In genomic region chr3:29280675-29281264, GRCh38 we compare ENCODE assay signal across 8 cellular contexts. TPM values are rescaled to one million over a fixed set of nuclear protein-coding genes. Genes with fewer than 3 reads are reported as not detected.
DNase-seq lines count a peak whose midpoint lies in the region; ATAC-seq, FAIRE-seq and TF ChIP-seq lines count a peak whose summit lies in the region.

RBMS3 (plus strand) TSS chr3:29281071.

- no peak within 1 kb of the TSS for H3K9ac ChIP-seq in HCT116 (ENCODE audit: low read length)
- H3K9ac ChIP-seq in astrocyte (ENCODE audit: low read length): peak within 1 kb of the TSS; percentile 95

- peaks cover 5 to 9% of the 10 kb centered on the region in 2 experiments; a peak in 2 of 4 replicates for H3K4me1 ChIP-seq in HCT116 (ENCODE audit: control insufficient read depth in 1 of 2, insufficient read depth in 2 of 2, low read length in 2 of 2)
- peaks cover 17% of the 10 kb centered on the region for H3K4me1 ChIP-seq in astrocyte (ENCODE audit: insufficient read depth, low read length)
- peaks cover 4% of the 10 kb centered on the region for H3K4me1 ChIP-seq in ovary (ENCODE audit: insufficient read depth)

- peak; percentile 51 for TF ChIP-seq RAD21 in HCT116 (IDR thresholded peaks at IDR 0.05; ENCODE audit: low read depth)

- peak; percentile 13 to 19 (median 18); a peak in 1 of 6 replicates for TF ChIP-seq CTCF in HCT116 (IDR thresholded peaks at IDR 0.05 in 2 of 3, conservative IDR thresholded peaks at IDR 0.05 in 1 of 3; ENCODE audit: borderline replicate concordance in 1 of 3, insufficient read depth in 1 of 3, low read depth in 2 of 3, low read length in 2 of 3)
- TF ChIP-seq CTCF in astrocyte (IDR thresholded peaks at IDR 0.05; ENCODE audit: insufficient read depth, low read depth, low read length): peak; percentile 49
- peak; percentile 56 to 63 (median 58) for TF ChIP-seq CTCF in ovary (IDR thresholded peaks at IDR 0.05)

- H3K79me2 ChIP-seq in HCT116 (ENCODE audit: insufficient read depth, low read length) (no peaks in the 10 kb centered on the region), astrocyte (ENCODE audit: insufficient read depth, low read length) (peaks cover 56% of the 10 kb centered on the region)

- peaks cover 18% of the 10 kb centered on the region for H3K27me3 ChIP-seq in HCT116 (ENCODE audit: insufficient read depth, low read length)
- no peaks in the 10 kb centered on the region for H3K27me3 ChIP-seq in astrocyte (ENCODE audit: insufficient read depth, low read length)
- H3K27me3 ChIP-seq in ovary: no peaks in the 10 kb centered on the region

- peak within 1 kb of the TSS; percentile 48 for H3K27ac Mint-ChIP-seq in activated T-cell treated with anti-CD3 and anti-CD28 coated beads, Interleukin-2, amount 50 U/mL, for 24 hours
- peak within 1 kb of the TSS; percentile 90 for H3K27ac Mint-ChIP-seq in astrocyte (ENCODE audit: unreplicated experiment)

- peak within 1 kb of the TSS; percentile 86 for H2AFZ ChIP-seq in HCT116 (ENCODE audit: low read depth, low read length, poor library complexity, severe bottlenecking)
- H2AFZ ChIP-seq in astrocyte (ENCODE audit: low read depth, low read length): peak within 1 kb of the TSS; percentile 65

- 0% methylated on average over 13 of the region's 13 CpGs for WGBS in ovary, 3 donors

- H3K4me2 ChIP-seq in HCT116 (ENCODE audit: low read length) (peak within 1 kb of the TSS; percentile 76), astrocyte (ENCODE audit: low read length) (peak within 1 kb of the TSS; percentile 97)

- intact Hi-C loops in HCT116 (cut with micrococcal nuclease): no loop called here
- intact Hi-C loops in left ventricle myocardium superior (cut with micrococcal nuclease): loop anchor here (10.0 kb wide), 2 partner anchors 404 to 484 kb away; no protein-coding TSS in a partner anchor
- intact Hi-C loops in ovary (cut with DNase I): loop anchor here in 2 of 4 donors (5.0 to 10.0 kb wide), 3 partner anchors 52 to 484 kb away; no protein-coding TSS in a partner anchor

- peak within 1 kb of the TSS; percentile 78 for H3K4me3 Mint-ChIP-seq in activated T-cell treated with anti-CD3 and anti-CD28 coated beads, Interleukin-2, amount 50 U/mL, for 24 hours
- H3K4me3 Mint-ChIP-seq in astrocyte (ENCODE audit: unreplicated experiment): peak within 1 kb of the TSS; percentile 92

- RAD21 ChIA-PET in HCT116 (lab: Charles Lee; ENCODE audit: low non-redundant PET in 1 of 2, low total read pairs in 2 of 2, uncharacterized antibody in 2 of 2, unreplicated experiment in 2 of 2): no interaction called here

- H3K36me3 ChIP-seq in HCT116 (ENCODE audit: control insufficient read depth in 1 of 2, insufficient read depth in 2 of 2, low read length in 2 of 2) (no peaks in the 10 kb centered on the region), astrocyte (ENCODE audit: insufficient read depth, low read length) (no peaks in the 10 kb centered on the region), ovary (no peaks in the 10 kb centered on the region)

- ATAC-seq in HCT116 (peak; percentile 95), left ventricle myocardium superior (peak; percentile 92), HG02970 (IDR thresholded peaks at IDR 0.05; ENCODE audit: low FRiP score, unreplicated experiment) (no peak)

- TF ChIP-seq POLR2A in HCT116 (IDR thresholded peaks at IDR 0.05; ENCODE audit: borderline replicate concordance, extremely low read depth, insufficient read depth, insufficient read length) (no peak), ovary (IDR thresholded peaks at IDR 0.05) (peak; percentile 52)

- peaks cover 17% of the 10 kb centered on the region for H3K27me3 Mint-ChIP-seq in activated T-cell treated with anti-CD3 and anti-CD28 coated beads, Interleukin-2, amount 50 U/mL, for 24 hours
- no peaks in the 10 kb centered on the region for H3K27me3 Mint-ChIP-seq in astrocyte (ENCODE audit: low read depth, unreplicated experiment)

- peak; percentile 31 for DNase-seq in activated T-cell treated with anti-CD3 and anti-CD28 coated beads, Interleukin-2, amount 50 U/mL, for 24 hours
- no peak for DNase-seq in activated T-cell treated with anti-CD3 and anti-CD28 coated beads, Interleukin-2, amount 50 U/mL, for 1 hour
- DNase-seq in HCT116 (ENCODE audit: low read depth, low spot score): peak; percentile 48
- peak; percentile 88 to 92 for DNase-seq in NCI-H524 (lab: John Stamatoyannopoulos, UW)
- DNase-seq in astrocyte (ENCODE audit: low read depth): peak; percentile 95
- DNase-seq in left ventricle myocardium superior: peak; percentile 84
- DNase-seq in ovary: peak; percentile 82 to 93 (median 90)

- TF ChIP-seq EP300 in ovary (IDR thresholded peaks at IDR 0.05): no peak

- FAIRE-seq in astrocyte (lab: Jason Lieb, UNC): peak; percentile 66

- H3K9me3 Mint-ChIP-seq in activated T-cell treated with anti-CD3 and anti-CD28 coated beads, Interleukin-2, amount 50 U/mL, for 24 hours: no peaks in the 10 kb centered on the region
- no peaks in the 10 kb centered on the region for H3K9me3 Mint-ChIP-seq in astrocyte (ENCODE audit: unreplicated experiment)

- no peaks in the 10 kb centered on the region for H3K9me2 ChIP-seq in HCT116 (ENCODE audit: insufficient read depth)

- POLR2A ChIA-PET in HCT116 (lab: Charles Lee): interaction anchor here (0.7 to 0.9 kb wide), 2 partner anchors 12 to 118 kb away, joined by 3 to 6 read pairs; no protein-coding TSS in a partner anchor

- H3K36me3 Mint-ChIP-seq in activated T-cell treated with anti-CD3 and anti-CD28 coated beads, Interleukin-2, amount 50 U/mL, for 24 hours (ENCODE audit: low read depth): no peaks in the 10 kb centered on the region
- H3K36me3 Mint-ChIP-seq in astrocyte (ENCODE audit: low read depth, unreplicated experiment): no peaks in the 10 kb centered on the region

- peaks cover 39% of the 10 kb centered on the region for H3K4me1 Mint-ChIP-seq in activated T-cell treated with anti-CD3 and anti-CD28 coated beads, Interleukin-2, amount 50 U/mL, for 24 hours (ENCODE audit: low read depth)
- peaks cover 18% of the 10 kb centered on the region for H3K4me1 Mint-ChIP-seq in astrocyte (ENCODE audit: low read depth, unreplicated experiment)

- peak within 1 kb of the TSS; percentile 32 to 51 for H3K4me3 ChIP-seq in HCT116 (replicated peaks in 1 of 2; ENCODE audit: low read depth in 1 of 2, low read length in 2 of 2)
- peak within 1 kb of the TSS; percentile 92 for H3K4me3 ChIP-seq in astrocyte (ENCODE audit: insufficient read depth, low read depth, low read length)
- H3K4me3 ChIP-seq in ovary: peak within 1 kb of the TSS; percentile 53

- H3K9me3 ChIP-seq in HCT116 (ENCODE audit: control insufficient read depth in 1 of 2, insufficient read depth in 1 of 2, low read depth in 1 of 2, low read length in 2 of 2) (no peaks in the 10 kb centered on the region), astrocyte (ENCODE audit: insufficient read depth, low read depth, low read length) (no peaks in the 10 kb centered on the region), ovary (no peaks in the 10 kb centered on the region)

- H4K20me1 ChIP-seq in HCT116 (ENCODE audit: insufficient read depth): no peaks in the 10 kb centered on the region
- H4K20me1 ChIP-seq in astrocyte (ENCODE audit: insufficient read depth, low read length): no peaks in the 10 kb centered on the region

- no TSS peak for BruUV-seq in HCT116 (replicated peaks; lab: Mats Ljungman, UMichigan)

- 0 out of 2 replicates have a peak within 1 kb of the TSS, but pooled peaks have one; percentile 4 for H3K27ac ChIP-seq in HCT116 (ENCODE audit: low read depth, low read length)
- H3K27ac ChIP-seq in astrocyte (ENCODE audit: low read depth, low read length): peak within 1 kb of the TSS; percentile 89
- H3K27ac ChIP-seq in ovary: peak within 1 kb of the TSS; percentile 72 to 79

- CTCF ChIA-PET in HCT116 (lab: Charles Lee): interaction anchor here (0.7 kb wide), 1 partner anchor 659 kb away, joined by 3 read pairs; no protein-coding TSS in a partner anchor

TF ChIP-seq in HCT116, 20 proteins besides CTCF, POLR2A, EP300 and RAD21 (continues in another document):
- TF ChIP-seq ELF1 (IDR thresholded peaks at IDR 0.05; ENCODE audit: borderline replicate concordance, low read depth): no peak
- TF ChIP-seq EZH2 (IDR thresholded peaks at IDR 0.05): no peak
- no peak for TF ChIP-seq FOSL1 (IDR thresholded peaks at IDR 0.05; ENCODE audit: low read depth)
- no peak for TF ChIP-seq CEBPB (IDR thresholded peaks at IDR 0.05; ENCODE audit: low read depth)
- TF ChIP-seq ZNF274 (IDR thresholded peaks at IDR 0.05; ENCODE audit: low read depth, low read length): no peak
- no peak for TF ChIP-seq TCF7L2 (IDR thresholded peaks at IDR 0.05; ENCODE audit: borderline replicate concordance, extremely low read depth, insufficient read depth, insufficient read length)
- TF ChIP-seq REST (IDR thresholded peaks at IDR 0.05; ENCODE audit: low read depth): no peak
- no peak for TF ChIP-seq JUND (IDR thresholded peaks at IDR 0.05)

RNA-seq across cellular contexts. Expression of gene RBMS3, which starts in this region (rescaled TPM):
- total RNA-seq in HCT116 (2021; ENCODE audit: unreplicated experiment): 0.42 TPM
- polyA plus RNA-seq in HCT116 (2012): 0.07 and 0.31 TPM in 2 replicates
- 32.3 and 33.0 TPM in 2 replicates for total RNA-seq in astrocyte
- 20.7 TPM for total RNA-seq in left ventricle myocardium superior
- 10 to 100 TPM; 41.7 to 79.2 (median 67.2) TPM for total RNA-seq in ovary
- polyA plus RNA-seq in ovary: 10 to 100 TPM; 11.6 to 17.1 TPM

Comparison
In these comparisons a context has a peak if more than half of its experiments do, and no peak if none do; other contexts are left out.
1. RNA of gene RBMS3 (total RNA-seq): 41.7 to 79.2 TPM in ovary, 32.3 to 33.0 TPM in astrocyte and 20.7 TPM in left ventricle myocardium superior (single experiment); 0.42 TPM in HCT116 (single experiment); every median in the first group is over 10 times any median in the second.
2. Peak in DNase-seq, ATAC-seq, H3K4me3 ChIP-seq, H3K27ac ChIP-seq and H3K4me2 ChIP-seq in HCT116; RNA of the gene not detected or under 1 TPM.
3. H3K27ac ChIP-seq: peak in every context shown above with its lines; median percentile 89 in astrocyte; 76 in ovary; 4 in HCT116.
4. H3K4me3 ChIP-seq: peak in every context shown above with its lines; median percentile 92 in astrocyte; 53 in ovary; 42 in HCT116.
5. Peak in every context shown above with its lines, with median percentiles within 50 percentile points of each other: CTCF ChIP-seq.